In genomic region chr1:14137411-14138134, GRCh38 we compare ENCODE assay signal across 18 cellular contexts.
"Had no signal": no experiment of that assay in that cellular context is flagged by ENCODE, and none has a peak within 500 bp of the region (broad histone marks: within the 10 kb centered on the region; RNA-seq: fewer than 3 reads in every experiment).

No MANE protein-coding gene starts in this region.

- H3K4me1 ChIP-seq: gastrocnemius medialis, parathyroid adenoma had no signal

- H2AFZ ChIP-seq: parathyroid adenoma had no signal

- H3K9me3 ChIP-seq: ascending aorta, gastrocnemius medialis, heart left ventricle, neutrophil, thyroid gland had no signal

- DNase-seq: activated CD4-positive, alpha-beta memory T cell treated with anti-CD3 and anti-CD28 coated beads for 36 hours; activated CD4-positive, alpha-beta T cell treated with anti-CD3 and anti-CD28 coated beads for 1 hour; activated CD8-positive, alpha-beta memory T cell treated with anti-CD3 and anti-CD28 coated beads, Interleukin-2, amount 10 ng/mL, durations not matched to agents 7 days and 5 days; activated naive CD4-positive, alpha-beta T cell treated with anti-CD3 and anti-CD28 coated beads for 36 hours; activated T-cell treated with anti-CD3 and anti-CD28 coated beads, Interleukin-2, amount 50 U/mL, for 1 hour; endodermal cell; gastrocnemius medialis; heart left ventricle; immature natural killer cell; naive thymus-derived CD8-positive, alpha-beta T cell; T-cell; thyroid gland had no signal

- H3K27ac ChIP-seq: ascending aorta, cardiac muscle cell, gastrocnemius medialis, heart left ventricle, neutrophil, parathyroid adenoma, thyroid gland, VCaP had no signal

- H3K79me2 ChIP-seq: parathyroid adenoma had no signal

- H3K4me3 ChIP-seq: ascending aorta, cardiac muscle cell, gastrocnemius medialis, heart left ventricle, thyroid gland had no signal

- H3K9ac ChIP-seq: parathyroid adenoma had no signal

- H3K36me3 ChIP-seq: ascending aorta, cardiac muscle cell, gastrocnemius medialis, heart left ventricle, neutrophil, thyroid gland had no signal

- H3K27me3 ChIP-seq: ascending aorta, cardiac muscle cell, gastrocnemius medialis, heart left ventricle, neutrophil, thyroid gland had no signal

- FAIRE-seq: urothelium cell line had no signal
